ENCODE assay signal across 21 cellular contexts in the genomic region with DNA sequence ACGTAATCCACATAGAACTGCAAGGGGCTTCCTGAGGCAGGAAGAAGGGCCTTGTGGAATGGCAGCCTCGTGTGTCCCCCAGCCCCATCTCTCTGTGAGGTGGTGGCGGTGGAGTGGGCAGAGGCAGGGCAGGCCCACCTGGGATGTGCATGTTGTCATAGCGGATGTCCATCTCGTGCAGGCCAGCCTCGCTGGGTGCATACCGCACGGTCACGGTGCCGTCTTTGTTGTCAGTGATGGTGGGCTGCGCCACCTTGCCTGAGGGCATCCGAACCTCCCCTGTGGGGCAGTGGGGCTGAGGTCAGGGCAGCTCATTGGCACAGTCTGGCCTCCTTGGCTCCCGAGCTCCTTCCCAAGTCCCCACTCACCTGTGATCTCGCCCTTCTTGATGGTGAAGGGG. TPM values are rescaled to one million over a fixed set of nuclear protein-coding genes. Genes with fewer than 3 reads are reported as not detected.
DNase-seq lines count a peak whose midpoint lies in the region; ATAC-seq and TF ChIP-seq lines count a peak whose summit lies in the region.
"Had no signal": no experiment of that assay in that cellular context is flagged by ENCODE, and none has a peak within 500 bp of the region (broad histone marks: within the 10 kb centered on the region; RNA-seq: fewer than 3 reads in every experiment).

No MANE protein-coding gene starts in this region.

- peaks cover 19 to 81% (median 44%) of the 10 kb centered on the region in 3 donors for H3K4me1 Mint-ChIP-seq in T-cell

- no peak for TF ChIP-seq CTCF in heart left ventricle (IDR thresholded peaks at IDR 0.05)
- TF ChIP-seq CTCF in sigmoid colon (IDR thresholded peaks at IDR 0.05): no peak

- 69 to 82% (median 79%) methylated on average over 11 to 14 of the region's 14 CpGs for WGBS in heart left ventricle, 4 donors
- WGBS in sigmoid colon, 2 donors: 89 to 92% methylated on average over 14 of the region's 14 CpGs

- ATAC-seq in Right ventricle myocardium superior (ENCODE audit: poor library complexity) (no peak), heart left ventricle (no peak), T-cell (replicated peaks in 1 of 4) (no peak)
- ATAC-seq: activated CD8-positive, alpha-beta T cell treated with anti-CD3 and anti-CD28 coated beads for 36 hours; activated T-cell treated with anti-CD3 and anti-CD28 coated beads, Interleukin-2, amount 50 U/mL, for 4 hours; naive thymus-derived CD4-positive, alpha-beta T cell; sciatic nerve had no signal

- intact Hi-C loops in Right ventricle myocardium superior (cut with DNase I): no loop called here
- intact Hi-C loops in heart left ventricle (cut with DNase I): no loop called here
- intact Hi-C loops in sigmoid colon (cut with DNase I): no loop called here

- H3K9me3 ChIP-seq in heart left ventricle: no peaks in the 10 kb centered on the region
- no peaks in the 10 kb centered on the region for H3K9me3 ChIP-seq in sigmoid colon
- H3K9me3 ChIP-seq: Peyer's patch had no signal

- POLR2A ChIA-PET in T-cell (lab: Charles Lee): no interaction called here

- H3K36me3 Mint-ChIP-seq in T-cell: peaks cover 8% of the 10 kb centered on the region

- H3K27me3 ChIP-seq in heart left ventricle: no peaks in the 10 kb centered on the region
- no peaks in the 10 kb centered on the region for H3K27me3 ChIP-seq in sigmoid colon
- H3K27me3 ChIP-seq: Peyer's patch had no signal

- peak overlapping the region in 1 of 12 donors; percentile 76 for H3K27ac ChIP-seq in heart left ventricle
- peak overlapping the region; percentile 67 to 99 (median 98) for H3K27ac ChIP-seq in sigmoid colon
- H3K27ac ChIP-seq: C4-2B, Peyer's patch, WERI-Rb-1 had no signal

- H3K27me3 Mint-ChIP-seq in T-cell: no peaks in the 10 kb centered on the region
- H3K27me3 Mint-ChIP-seq: activated CD8-positive, alpha-beta T cell treated with anti-CD3 and anti-CD28 coated beads for 36 hours; activated naive CD4-positive, alpha-beta T cell treated with anti-CD3 and anti-CD28 coated beads, Interleukin-2, amount 10 ng/mL, durations not matched to agents 7 days and 5 days; naive thymus-derived CD4-positive, alpha-beta T cell had no signal

- peak; percentile 27 for DNase-seq in Right ventricle myocardium superior
- DNase-seq in heart left ventricle: no peak
- no peak for DNase-seq in T-cell
- DNase-seq in sigmoid colon: peak; percentile 70
- no peak for DNase-seq in germinal center (ENCODE audit: low spot score)
- DNase-seq in T-helper 1 cell: no peak
- DNase-seq: activated CD8-positive, alpha-beta T cell treated with anti-CD3 and anti-CD28 coated beads for 36 hours; activated naive CD4-positive, alpha-beta T cell treated with anti-CD3 and anti-CD28 coated beads, Interleukin-2, amount 10 ng/mL, durations not matched to agents 7 days and 5 days; activated T-cell treated with anti-CD3 and anti-CD28 coated beads, Interleukin-2, amount 50 U/mL, for 4 hours; aorta; cerebellar nuclear complex; DMS 273 treated with DMSO at 0.1 percent for 48 hours; erythroblast; mesendoderm; naive thymus-derived CD4-positive, alpha-beta T cell; NCI-H510A treated with DMSO at 0.1 percent for 48 hours; Peyer's patch; WERI-Rb-1 had no signal

- H3K36me3 ChIP-seq in heart left ventricle: peaks cover 0 to 100% (median 97%) of the 10 kb centered on the region in 9 donors
- peaks cover 64 to 99% (median 82%) of the 10 kb centered on the region in 4 donors for H3K36me3 ChIP-seq in sigmoid colon

- H3K9me3 Mint-ChIP-seq in T-cell: no peaks in the 10 kb centered on the region
- H3K9me3 Mint-ChIP-seq: activated CD8-positive, alpha-beta T cell treated with anti-CD3 and anti-CD28 coated beads for 36 hours; activated naive CD4-positive, alpha-beta T cell treated with anti-CD3 and anti-CD28 coated beads, Interleukin-2, amount 10 ng/mL, durations not matched to agents 7 days and 5 days; activated T-cell treated with anti-CD3 and anti-CD28 coated beads, Interleukin-2, amount 50 U/mL, for 4 hours; naive thymus-derived CD4-positive, alpha-beta T cell; T-helper 2 cell treated with Interferon-gamma antibody and Interleukin-4, amounts not matched to agents 5 μg/mL and 100 μg/mL, for 36 hours had no signal

- peak overlapping the region; percentile 19 to 55 for H3K27ac Mint-ChIP-seq in T-cell
- H3K27ac Mint-ChIP-seq: activated CD8-positive, alpha-beta T cell treated with anti-CD3 and anti-CD28 coated beads for 36 hours; T-helper 2 cell treated with Interferon-gamma antibody and Interleukin-4, amounts not matched to agents 5 μg/mL and 100 μg/mL, for 36 hours had no signal

- H3K4me3 Mint-ChIP-seq in T-cell: peak overlapping the region in 1 of 3 donors; percentile 19
- H3K4me3 Mint-ChIP-seq: activated CD8-positive, alpha-beta T cell treated with anti-CD3 and anti-CD28 coated beads for 36 hours; activated naive CD4-positive, alpha-beta T cell treated with anti-CD3 and anti-CD28 coated beads, Interleukin-2, amount 10 ng/mL, durations not matched to agents 7 days and 5 days; activated T-cell treated with anti-CD3 and anti-CD28 coated beads, Interleukin-2, amount 50 U/mL, for 4 hours; T-helper 2 cell treated with Interferon-gamma antibody and Interleukin-4, amounts not matched to agents 5 μg/mL and 100 μg/mL, for 36 hours had no signal

- TF ChIP-seq POLR2A in heart left ventricle (IDR thresholded peaks at IDR 0.05): no peak
- TF ChIP-seq POLR2A in sigmoid colon (IDR thresholded peaks at IDR 0.05): no peak

- H3K4me1 ChIP-seq in heart left ventricle: peaks cover 0 to 13% (median 1%) of the 10 kb centered on the region in 12 donors
- peaks cover 0 to 16% (median 7%) of the 10 kb centered on the region in 4 donors for H3K4me1 ChIP-seq in sigmoid colon

- H3K4me3 ChIP-seq in heart left ventricle: no peak overlapping the region
- no peak overlapping the region for H3K4me3 ChIP-seq in sigmoid colon
- H3K4me3 ChIP-seq: Peyer's patch had no signal

- no peak for TF ChIP-seq EP300 in sigmoid colon (IDR thresholded peaks at IDR 0.05)

- CTCF ChIA-PET in T-cell (lab: Charles Lee): no interaction called here

RNA-seq across cellular contexts. Expression of a gene that starts 20.4 kb away (rescaled TPM):
- total RNA-seq in Right ventricle myocardium superior (216 TPM), heart left ventricle (100 to 1,000 TPM; 155 to 465 (median 234) TPM), T-cell (1,000 to 10,000 TPM in 4 of 5 donors, 100 to 1,000 TPM in 1; 893 to 1,483 (median 1,268) TPM), sigmoid colon (1,000 to 10,000 TPM; 2,494 to 9,435 (median 5,341) TPM)
- polyA plus RNA-seq in heart left ventricle (100 to 1,000 TPM; 226 to 274 TPM), sigmoid colon (100 to 1,000 TPM in 1 of 3 donors, 10 to 100 TPM in 2; 27.0 to 442 (median 42.0) TPM)

RNA-seq across cellular contexts. Expression of a gene that starts 25.1 kb away (rescaled TPM):
- 49.2 TPM for total RNA-seq in Right ventricle myocardium superior
- total RNA-seq in heart left ventricle: 10 to 100 TPM; 37.6 to 76.8 (median 52.8) TPM
- polyA plus RNA-seq in heart left ventricle: 100 to 1,000 TPM in 1 of 2 donors, 10 to 100 TPM in 1; 71.9 to 152 TPM
- 100 to 1,000 TPM in 2 of 5 donors, 10 to 100 TPM in 3; 73.4 to 136 (median 80.4) TPM for total RNA-seq in T-cell
- 10 to 100 TPM; 44.3 to 66.8 (median 48.6) TPM for total RNA-seq in sigmoid colon
- polyA plus RNA-seq in sigmoid colon: 10 to 100 TPM; 40.7 to 87.9 (median 42.6) TPM

RNA-seq across cellular contexts. Expression of a gene that starts 44.2 kb away (rescaled TPM):
- total RNA-seq in Right ventricle myocardium superior (2,020 TPM), heart left ventricle (1,000 to 10,000 TPM; 1,381 to 3,072 (median 2,052) TPM), T-cell (1,000 to 10,000 TPM; 5,175 to 6,006 (median 5,765) TPM), sigmoid colon (1,000 to 10,000 TPM; 3,138 to 8,651 (median 6,770) TPM)
- polyA plus RNA-seq in heart left ventricle (1,000 to 10,000 TPM; 2,362 to 5,995 TPM), sigmoid colon (1,000 to 10,000 TPM; 4,760 to 8,094 (median 5,003) TPM)

RNA-seq across cellular contexts. Expression of a gene that starts 55.0 kb away (rescaled TPM):
- 57.7 TPM for total RNA-seq in Right ventricle myocardium superior
- total RNA-seq in heart left ventricle: 100 to 1,000 TPM in 2 of 9 donors, 10 to 100 TPM in 7; 26.7 to 117 (median 43.8) TPM
- polyA plus RNA-seq in heart left ventricle: 10 to 100 TPM; 27.7 to 57.1 TPM
- 10 to 100 TPM; 22.6 to 31.3 (median 25.5) TPM for total RNA-seq in T-cell
- total RNA-seq in sigmoid colon: 10 to 100 TPM; 10.9 to 21.8 (median 16.6) TPM
- polyA plus RNA-seq in sigmoid colon: 10 to 100 TPM; 15.5 to 25.7 (median 17.4) TPM

RNA-seq across cellular contexts. Expression of a gene that starts 57.3 kb away (rescaled TPM):
- total RNA-seq in Right ventricle myocardium superior (36.1 TPM), heart left ventricle (10 to 100 TPM; 29.1 to 38.6 (median 34.5) TPM), T-cell (100 to 1,000 TPM in 3 of 5 donors, 10 to 100 TPM in 2; 89.8 to 144 (median 129) TPM), sigmoid colon (10 to 100 TPM; 35.7 to 58.2 (median 36.6) TPM)
- polyA plus RNA-seq in heart left ventricle (10 to 100 TPM; 27.2 to 51.1 TPM), sigmoid colon (10 to 100 TPM in 1 of 3 donors, 1 to 10 TPM in 2; 8.4 to 48.0 (median 9.2) TPM)

Comparison
In these comparisons a context has a peak if more than half of its experiments do, and no peak if none do; other contexts are left out.
1. DNase-seq: peak in Right ventricle myocardium superior (single experiment) and sigmoid colon (single experiment); none in heart left ventricle (0 of 5), T-cell (0 of 34), germinal center (single experiment) and T-helper 1 cell (0 of 5).